ENCODE assay signal across 1 cellular context in the genomic region with DNA sequence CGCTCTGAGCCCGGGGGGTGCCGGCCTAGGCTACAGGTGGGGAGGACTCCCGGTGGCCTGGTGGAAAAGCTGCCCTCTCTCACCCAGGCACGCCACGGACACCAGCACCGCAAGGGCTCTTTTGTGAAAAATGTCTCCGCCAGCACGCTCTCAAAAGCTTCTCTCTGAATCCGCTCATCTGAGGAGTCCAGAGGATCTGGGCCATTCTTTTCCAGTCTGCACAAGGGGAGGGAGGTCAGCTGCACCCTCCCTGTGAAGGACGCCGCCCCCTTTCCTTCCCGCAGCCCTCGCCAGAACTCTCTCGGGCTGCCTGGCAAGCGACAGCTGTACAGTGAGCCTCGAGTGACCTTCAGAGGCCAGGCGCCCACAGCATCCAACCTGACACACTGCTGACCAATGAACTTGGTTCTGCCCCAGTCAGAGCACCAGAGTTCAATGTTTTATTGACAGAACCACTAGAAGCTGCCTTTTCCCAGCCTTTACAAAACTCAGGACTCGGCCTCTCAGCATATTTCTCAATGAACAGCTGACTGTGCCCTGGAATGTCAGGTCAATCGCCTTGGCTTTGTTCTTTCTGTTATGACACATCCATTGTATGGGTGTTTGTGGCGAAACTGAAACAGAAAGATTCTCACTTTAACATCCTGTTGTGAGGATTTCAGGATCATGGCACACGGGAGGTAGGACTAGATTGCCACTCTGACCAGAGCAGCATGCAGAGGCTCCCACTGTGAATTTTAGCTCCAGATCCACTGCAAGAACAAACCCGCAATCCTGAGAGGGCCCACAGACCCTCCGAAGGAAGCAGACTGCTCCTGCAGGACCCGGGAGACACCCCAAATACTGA.
TF ChIP-seq lines count a peak whose summit lies in the region.

No MANE protein-coding gene starts in this region.

TF ChIP-seq in SK-N-SH, 30 proteins besides CTCF, POLR2A, EP300 and RAD21:
- TF ChIP-seq, protein P1, sequence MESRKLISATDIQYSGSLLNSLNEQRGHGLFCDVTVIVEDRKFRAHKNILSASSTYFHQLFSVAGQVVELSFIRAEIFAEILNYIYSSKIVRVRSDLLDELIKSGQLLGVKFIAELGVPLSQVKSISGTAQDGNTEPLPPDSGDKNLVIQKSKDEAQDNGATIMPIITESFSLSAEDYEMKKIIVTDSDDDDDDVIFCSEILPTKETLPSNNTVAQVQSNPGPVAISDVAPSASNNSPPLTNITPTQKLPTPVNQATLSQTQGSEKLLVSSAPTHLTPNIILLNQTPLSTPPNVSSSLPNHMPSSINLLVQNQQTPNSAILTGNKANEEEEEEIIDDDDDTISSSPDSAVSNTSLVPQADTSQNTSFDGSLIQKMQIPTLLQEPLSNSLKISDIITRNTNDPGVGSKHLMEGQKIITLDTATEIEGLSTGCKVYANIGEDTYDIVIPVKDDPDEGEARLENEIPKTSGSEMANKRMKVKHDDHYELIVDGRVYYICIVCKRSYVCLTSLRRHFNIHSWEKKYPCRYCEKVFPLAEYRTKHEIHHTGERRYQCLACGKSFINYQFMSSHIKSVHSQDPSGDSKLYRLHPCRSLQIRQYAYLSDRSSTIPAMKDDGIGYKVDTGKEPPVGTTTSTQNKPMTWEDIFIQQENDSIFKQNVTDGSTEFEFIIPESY (IDR thresholded peaks at IDR 0.05; ENCODE audit: borderline replicate concordance, low read depth): no peak
- TF ChIP-seq RFX5 (IDR thresholded peaks at IDR 0.05; ENCODE audit: low read length): no peak
- no peak for TF ChIP-seq FOXJ3 (CRISPR knock-in tag; IDR thresholded peaks at IDR 0.05)
- TF ChIP-seq, protein P2, sequence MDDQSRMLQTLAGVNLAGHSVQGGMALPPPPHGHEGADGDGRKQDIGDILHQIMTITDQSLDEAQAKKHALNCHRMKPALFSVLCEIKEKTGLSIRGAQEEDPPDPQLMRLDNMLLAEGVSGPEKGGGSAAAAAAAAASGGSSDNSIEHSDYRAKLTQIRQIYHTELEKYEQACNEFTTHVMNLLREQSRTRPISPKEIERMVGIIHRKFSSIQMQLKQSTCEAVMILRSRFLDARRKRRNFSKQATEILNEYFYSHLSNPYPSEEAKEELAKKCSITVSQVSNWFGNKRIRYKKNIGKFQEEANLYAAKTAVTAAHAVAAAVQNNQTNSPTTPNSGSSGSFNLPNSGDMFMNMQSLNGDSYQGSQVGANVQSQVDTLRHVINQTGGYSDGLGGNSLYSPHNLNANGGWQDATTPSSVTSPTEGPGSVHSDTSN (IDR thresholded peaks at IDR 0.05): no peak
- TF ChIP-seq FOXM1 (IDR thresholded peaks at IDR 0.05; ENCODE audit: low read depth): no peak
- TF ChIP-seq GATA2 (CRISPR knock-in tag; IDR thresholded peaks at IDR 0.05): no peak
- no peak for TF ChIP-seq SIN3A (IDR thresholded peaks at IDR 0.05; ENCODE audit: borderline replicate concordance, low read depth, low read length)
- TF ChIP-seq TEAD4 (IDR thresholded peaks at IDR 0.05; ENCODE audit: borderline replicate concordance, insufficient read depth): no peak
- TF ChIP-seq, protein P3, sequence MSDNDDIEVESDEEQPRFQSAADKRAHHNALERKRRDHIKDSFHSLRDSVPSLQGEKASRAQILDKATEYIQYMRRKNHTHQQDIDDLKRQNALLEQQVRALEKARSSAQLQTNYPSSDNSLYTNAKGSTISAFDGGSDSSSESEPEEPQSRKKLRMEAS (IDR thresholded peaks at IDR 0.05; ENCODE audit: low read depth): no peak
- TF ChIP-seq CHD2 (IDR thresholded peaks at IDR 0.05; ENCODE audit: low read length, partially characterized antibody): no peak
